In the genomic region with DNA sequence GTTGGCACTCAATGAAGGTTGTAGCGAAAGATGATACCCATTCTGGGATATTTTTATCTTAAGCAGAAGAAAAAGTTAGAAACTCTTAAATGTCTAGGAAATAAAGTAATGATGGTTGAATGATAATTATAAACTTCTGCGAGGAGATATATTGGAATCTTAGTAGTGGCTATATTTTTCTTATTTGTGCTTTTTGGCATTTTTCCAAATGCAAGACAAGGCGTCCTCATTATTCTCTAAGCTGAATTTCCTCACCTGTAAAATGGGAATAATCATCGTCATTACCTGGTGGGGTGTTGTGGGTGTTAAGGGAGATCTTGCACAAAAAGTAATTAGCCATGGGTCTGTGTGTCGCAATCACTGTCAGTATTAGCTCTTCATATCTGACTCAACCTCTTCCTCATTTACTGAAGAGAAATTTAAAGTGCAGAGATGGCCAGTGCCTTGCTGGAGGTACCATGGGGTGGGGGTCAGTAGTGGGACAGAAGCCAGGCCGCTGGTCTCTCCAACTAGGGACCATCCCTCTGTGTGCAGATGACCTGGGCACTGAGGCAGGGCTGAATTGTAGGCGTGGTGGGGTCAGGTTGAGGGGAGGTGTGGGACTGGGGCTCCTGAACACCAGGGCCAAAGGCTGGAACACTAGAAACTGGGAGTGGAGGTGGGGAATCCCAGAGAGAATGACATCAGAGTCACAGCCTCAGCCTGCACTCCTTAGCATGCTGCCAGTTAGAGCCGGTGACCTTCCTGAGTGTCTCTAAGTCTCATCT, we compare ENCODE assay signal across 21 cellular contexts. TPM values are rescaled to one million over a fixed set of nuclear protein-coding genes. Genes with fewer than 3 reads are reported as not detected.
DNase-seq lines count a peak whose midpoint lies in the region; ATAC-seq, FAIRE-seq and TF ChIP-seq lines count a peak whose summit lies in the region.
"Had no signal": no experiment of that assay in that cellular context is flagged by ENCODE, and none has a peak within 500 bp of the region (broad histone marks: within the 10 kb centered on the region; RNA-seq: fewer than 3 reads in every experiment).

No MANE protein-coding gene starts in this region.

- H3K27ac ChIP-seq in CD4-positive, CD25-positive, alpha-beta regulatory T cell (ENCODE audit: insufficient read depth, low read length, poor library complexity, severe bottlenecking), result no peak overlapping the region
- H3K27ac ChIP-seq in GM23248, result no peak overlapping the region
- no peak overlapping the region for H3K27ac ChIP-seq in Panc1 (ENCODE audit: low read length)
- no peak overlapping the region for H3K27ac ChIP-seq in kidney (ENCODE audit: low read depth in 2 of 2, low read length in 2 of 2)
- H3K27ac ChIP-seq: C4-2B, cardiac muscle cell had no signal

- H3K9me3 ChIP-seq in CD4-positive, CD25-positive, alpha-beta regulatory T cell (ENCODE audit: control insufficient read depth in 2 of 2, low read length in 2 of 2), result no peaks in the 10 kb centered on the region
- H3K9me3 ChIP-seq in GM23248 (ENCODE audit: low read depth), result no peaks in the 10 kb centered on the region
- H3K9me3 ChIP-seq in Panc1 (ENCODE audit: control insufficient read depth, insufficient read depth, low read depth, low read length), result no peaks in the 10 kb centered on the region
- H3K9me3 ChIP-seq in kidney (ENCODE audit: control insufficient read depth in 1 of 2, low read length in 2 of 2), result no peaks in the 10 kb centered on the region

- no peak overlapping the region for H3K4me3 ChIP-seq in CD4-positive, CD25-positive, alpha-beta regulatory T cell (ENCODE audit: low read depth, low read length)
- no peak overlapping the region for H3K4me3 ChIP-seq in GM23248
- no peak overlapping the region for H3K4me3 ChIP-seq in Panc1 (ENCODE audit: low read depth in 2 of 2, low read length in 2 of 2)
- no peak overlapping the region for H3K4me3 ChIP-seq in kidney (ENCODE audit: low read length in 2 of 2)
- H3K4me3 ChIP-seq: cardiac muscle cell, lung had no signal

- peaks cover 10% of the 10 kb centered on the region for H3K36me3 Mint-ChIP-seq in CD4-positive, CD25-positive, alpha-beta regulatory T cell

- H3K36me3 ChIP-seq in CD4-positive, CD25-positive, alpha-beta regulatory T cell (ENCODE audit: control insufficient read depth, insufficient read depth, low read length), result peaks cover 44% of the 10 kb centered on the region
- H3K36me3 ChIP-seq in GM23248 (ENCODE audit: low read depth) (no peaks in the 10 kb centered on the region), Panc1 (ENCODE audit: control insufficient read depth, insufficient read depth, low read length) (no peaks in the 10 kb centered on the region; the same call in 1 of the 2 replicates), kidney (ENCODE audit: control insufficient read depth in 1 of 2, insufficient read depth in 2 of 2, low read length in 2 of 2) (peaks cover 9 to 11% of the 10 kb centered on the region in 2 donors)
- H3K36me3 ChIP-seq: cardiac muscle cell had no signal

- H3K4me1 ChIP-seq in CD4-positive, CD25-positive, alpha-beta regulatory T cell (ENCODE audit: control insufficient read depth, insufficient read depth, low read length, poor library complexity, severe bottlenecking), result peaks cover 24% of the 10 kb centered on the region
- H3K4me1 ChIP-seq in GM23248 (ENCODE audit: insufficient read depth) (peaks cover 7% of the 10 kb centered on the region; the same call in 1 of the 2 replicates), Panc1 (ENCODE audit: control insufficient read depth, insufficient read depth, low read length) (peaks cover 10% of the 10 kb centered on the region), kidney (ENCODE audit: control insufficient read depth in 1 of 2, insufficient read depth in 1 of 2, low read depth in 1 of 2, low read length in 2 of 2) (peaks cover 11 to 12% of the 10 kb centered on the region in 2 donors)

- CTCF ChIA-PET in Panc1 (lab: Charles Lee), result no interaction called here

- no peak overlapping the region for H3K9ac ChIP-seq in GM23248
- H3K9ac ChIP-seq in kidney (ENCODE audit: low read length in 2 of 2), result no peak overlapping the region

- ATAC-seq in CD4-positive, CD25-positive, alpha-beta regulatory T cell (ENCODE audit: low read depth in 2 of 2), result no peak
- ATAC-seq in Panc1 (no peak), GM21737 (IDR thresholded peaks at IDR 0.05; ENCODE audit: unreplicated experiment) (no peak)

- H3K27me3 ChIP-seq in CD4-positive, CD25-positive, alpha-beta regulatory T cell (ENCODE audit: control insufficient read depth, insufficient read depth, low read length), result no peaks in the 10 kb centered on the region
- H3K27me3 ChIP-seq in GM23248 (replicated peaks; ENCODE audit: insufficient read depth) (no peaks in the 10 kb centered on the region), Panc1 (ENCODE audit: control insufficient read depth, insufficient read depth, low read length) (no peaks in the 10 kb centered on the region)

- H3K9me3 Mint-ChIP-seq in CD4-positive, CD25-positive, alpha-beta regulatory T cell, result no peaks in the 10 kb centered on the region
- H3K9me3 Mint-ChIP-seq: nephron progenitor cell had no signal

- intact Hi-C loops in Panc1 (cut with micrococcal nuclease; ENCODE audit: unreplicated experiment), result no loop called here
- intact Hi-C loops in kidney (cut with DNase I), result no loop called here

- no peaks in the 10 kb centered on the region for H4K20me1 ChIP-seq in GM23248 (ENCODE audit: insufficient read depth)

- H3K9me2 ChIP-seq in GM23248 (ENCODE audit: insufficient read depth), result no peaks in the 10 kb centered on the region

- H3K4me1 Mint-ChIP-seq in CD4-positive, CD25-positive, alpha-beta regulatory T cell, result peaks cover 5 to 34% (median 20%) of the 10 kb centered on the region in 4 donors

- POLR2A ChIA-PET in Panc1 (lab: Charles Lee), result no interaction called here

- no peaks in the 10 kb centered on the region for H3K27me3 Mint-ChIP-seq in CD4-positive, CD25-positive, alpha-beta regulatory T cell

- no peaks in the 10 kb centered on the region for H3K79me2 ChIP-seq in GM23248 (ENCODE audit: insufficient read depth)

- no peak for DNase-seq in CD4-positive, CD25-positive, alpha-beta regulatory T cell
- DNase-seq in GM23248 (peak; percentile 38), Panc1 (ENCODE audit: low read depth, low spot score) (no peak), kidney (peak; percentile 53), NCI-H2107 (lab: John Stamatoyannopoulos, UW) (no peak), H4 (ENCODE audit: low spot score) (no peak)
- DNase-seq in stimulated activated CD4-positive, alpha-beta T cell treated with anti-CD3 and anti-CD28 coated beads, Interleukin-2, amount 100 ng/mL, for 24 hours, result no peak
- DNase-seq: activated CD4-positive, alpha-beta T cell treated with anti-CD3 and anti-CD28 coated beads, Interleukin-2, amount 50 U/mL, for 1 hour; activated gamma-delta T cell treated with Interleukin-2 at 50 U/mL for 16 hours; EL; NCI-H2029 treated with DMSO at 0.1 percent for 48 hours; NCI-H526 treated with DMSO at 0.1 percent for 48 hours; nephron progenitor cell; RPMI8226; substantia nigra; T-helper 9 cell had no signal

- BruUV-seq in Panc1 (replicated peaks; lab: Mats Ljungman, UMichigan), result TSS peak; percentile 41

- peak overlapping the region in 3 of 4 donors; percentile 17 to 62 (median 54) for H3K4me3 Mint-ChIP-seq in CD4-positive, CD25-positive, alpha-beta regulatory T cell
- H3K4me3 Mint-ChIP-seq: nephron progenitor cell had no signal

- 93 to 99% methylated on average over 8 of the region's 8 CpGs for WGBS in GM23248 (ENCODE audit: low coverage in 1 of 2, low lambda C conversion rate in 2 of 2, missing lambda C conversion rate in 2 of 2), 2 experiments

- peak overlapping the region in 1 of 3 donors; percentile 50 for H3K27ac Mint-ChIP-seq in CD4-positive, CD25-positive, alpha-beta regulatory T cell
- H3K27ac Mint-ChIP-seq: nephron progenitor cell had no signal

- no peak overlapping the region for H3K4me2 ChIP-seq in GM23248 (ENCODE audit: unreplicated experiment)

- H2AFZ ChIP-seq in GM23248, result no peak overlapping the region

- in situ Hi-C loops in GM23248 (cut with MboI), result no loop called here
- in situ Hi-C loops in Panc1 (cut with HindIII; ENCODE audit: low pct_unique_long_range_greater_than_20kb, low sequenced_read_pairs), result no loop called here

- no peak for FAIRE-seq in kidney (lab: Jason Lieb, UNC)

- no peaks in the 10 kb centered on the region for H3F3A ChIP-seq in GM23248 (ENCODE audit: insufficient read depth)

- TF ChIP-seq CTCF in Panc1 (IDR thresholded peaks at IDR 0.05) (no peak), kidney (IDR thresholded peaks at IDR 0.05; ENCODE audit: borderline replicate concordance, extremely low read depth, insufficient read depth) (no peak)

RNA-seq across cellular contexts. Expression of a gene that starts 4.2 kb away (rescaled TPM):
- 116 TPM for total RNA-seq in CD4-positive, CD25-positive, alpha-beta regulatory T cell
- 10 to 100 TPM; 15.7 to 21.3 (median 17.6) TPM for polyA plus RNA-seq in CD4-positive, CD25-positive, alpha-beta regulatory T cell
- total RNA-seq in GM23248 (2014; rRNA removed; shearing (Covaris generic)), result 30.7 and 31.2 TPM in 2 replicates
- polyA plus RNA-seq in GM23248 (2016; fragmentation: Nextera tagmentation; extraction: Ambion mirVana) (10.8 and 12.1 TPM in 2 replicates), kidney (ENCODE audit: insufficient read depth, low read depth, low replicate concordance) (19.3 TPM)
- total RNA-seq in Panc1 (2021; ENCODE audit: unreplicated experiment) (70.4 TPM), kidney (74.7 TPM)
- 78.0 TPM for polyA plus RNA-seq in Panc1 (2012; ENCODE audit: insufficient read length)
- total RNA-seq in H4 (2014; rRNA removed; shearing (Covaris generic)), result 13.7 and 16.6 TPM in 2 replicates

RNA-seq across cellular contexts. Expression of a gene that starts 7.0 kb away (rescaled TPM):
- total RNA-seq in CD4-positive, CD25-positive, alpha-beta regulatory T cell, result 38.5 TPM
- 100 to 1,000 TPM; 113 to 135 (median 128) TPM for polyA plus RNA-seq in CD4-positive, CD25-positive, alpha-beta regulatory T cell
- total RNA-seq in GM23248 (2014; rRNA removed; shearing (Covaris generic)), result 20.5 and 29.6 TPM in 2 replicates
- polyA plus RNA-seq in GM23248 (2016; fragmentation: Nextera tagmentation; extraction: Ambion mirVana) (54.1 and 55.2 TPM in 2 replicates), kidney (ENCODE audit: insufficient read depth, low read depth, low replicate concordance) (188 TPM)
- total RNA-seq in Panc1 (2021; ENCODE audit: unreplicated experiment) (76.1 TPM), kidney (98.4 TPM)
- polyA plus RNA-seq in Panc1 (2012; ENCODE audit: insufficient read length), result 150 TPM
- 28.3 and 32.3 TPM in 2 replicates for total RNA-seq in H4 (2014; rRNA removed; shearing (Covaris generic))

RNA-seq across cellular contexts. Expression of a gene that starts 18.2 kb away (rescaled TPM):
- 124 TPM for total RNA-seq in CD4-positive, CD25-positive, alpha-beta regulatory T cell
- polyA plus RNA-seq in CD4-positive, CD25-positive, alpha-beta regulatory T cell, result 100 to 1,000 TPM; 200 to 234 (median 219) TPM
- total RNA-seq in GM23248 (2014; rRNA removed; shearing (Covaris generic)), result 46.4 and 58.5 TPM in 2 replicates
- polyA plus RNA-seq in GM23248 (2016; fragmentation: Nextera tagmentation; extraction: Ambion mirVana) (56.1 and 57.3 TPM in 2 replicates), kidney (ENCODE audit: insufficient read depth, low read depth, low replicate concordance) (135 TPM)
- total RNA-seq in Panc1 (2021; ENCODE audit: unreplicated experiment) (87.8 TPM), kidney (61.5 TPM)
- 178 TPM for polyA plus RNA-seq in Panc1 (2012; ENCODE audit: insufficient read length)
- 69.9 and 83.0 TPM in 2 replicates for total RNA-seq in H4 (2014; rRNA removed; shearing (Covaris generic))

RNA-seq across cellular contexts. Expression of a gene that starts 22.2 kb away (rescaled TPM):
- total RNA-seq in CD4-positive, CD25-positive, alpha-beta regulatory T cell, result not detected
- not detected for polyA plus RNA-seq in CD4-positive, CD25-positive, alpha-beta regulatory T cell
- not detected in 2 replicates for total RNA-seq in GM23248 (2014; rRNA removed; shearing (Covaris generic))
- polyA plus RNA-seq in GM23248 (2016; fragmentation: Nextera tagmentation; extraction: Ambion mirVana), result not detected in 2 replicates
- total RNA-seq in Panc1 (2021; ENCODE audit: unreplicated experiment), result not detected
- not detected for polyA plus RNA-seq in Panc1 (2012; ENCODE audit: insufficient read length)
- total RNA-seq in kidney, result not detected
- not detected for polyA plus RNA-seq in kidney (ENCODE audit: insufficient read depth, low read depth, low replicate concordance)
- not detected in 2 replicates for total RNA-seq in H4 (2014; rRNA removed; shearing (Covaris generic))
- total RNA-seq: cardiac muscle cell, lung, renal cortical epithelial cell had no signal
- polyA plus RNA-seq: cardiac muscle cell, lung had no signal

RNA-seq across cellular contexts. Expression of a gene that starts 31.9 kb away (rescaled TPM):
- total RNA-seq in CD4-positive, CD25-positive, alpha-beta regulatory T cell, result 48.7 TPM
- 100 to 1,000 TPM; 148 to 228 (median 172) TPM for polyA plus RNA-seq in CD4-positive, CD25-positive, alpha-beta regulatory T cell
- 13.4 and 67.2 TPM in 2 replicates for total RNA-seq in GM23248 (2014; rRNA removed; shearing (Covaris generic))
- 99.3 and 103 TPM in 2 replicates for polyA plus RNA-seq in GM23248 (2016; fragmentation: Nextera tagmentation; extraction: Ambion mirVana)
- 65.0 TPM for total RNA-seq in Panc1 (2021; ENCODE audit: unreplicated experiment)
- 100 TPM for polyA plus RNA-seq in Panc1 (2012; ENCODE audit: insufficient read length)
- total RNA-seq in kidney, result 65.5 TPM
- polyA plus RNA-seq in kidney (ENCODE audit: insufficient read depth, low read depth, low replicate concordance), result 127 TPM
- 17.3 and 38.6 TPM in 2 replicates for total RNA-seq in H4 (2014; rRNA removed; shearing (Covaris generic))

Comparison
In these comparisons a context has a peak if more than half of its experiments do, and no peak if none do; other contexts are left out.
1. DNase-seq: peak in GM23248 (single experiment) and kidney (single experiment); none in CD4-positive, CD25-positive, alpha-beta regulatory T cell (0 of 3), Panc1 (single experiment), stimulated activated CD4-positive, alpha-beta T cell treated with anti-CD3 and anti-CD28 coated beads, Interleukin-2, amount 100 ng/mL, for 24 hours (0 of 2), NCI-H2107 (single experiment) and H4 (single experiment).